25 cellular contexts compared by ENCODE assay signal in genomic region chr14:68160779-68161546, GRCh38.
DNase-seq lines count a peak whose midpoint lies in the region; ATAC-seq, FAIRE-seq and TF ChIP-seq lines count a peak whose summit lies in the region.
"Had no signal": no experiment of that assay in that cellular context is flagged by ENCODE, and none has a peak within 500 bp of the region (broad histone marks: within the 10 kb centered on the region; RNA-seq: fewer than 3 reads in every experiment).

No MANE protein-coding gene starts in this region.

- peaks cover 0 to 10% of the 10 kb centered on the region in 2 donors for H3K4me1 ChIP-seq in breast epithelium
- H3K4me1 ChIP-seq in mammary epithelial cell (ENCODE audit: insufficient read depth, low read length), result peaks cover 15% of the 10 kb centered on the region
- peaks cover 19% of the 10 kb centered on the region for H3K4me1 ChIP-seq in keratinocyte (ENCODE audit: control insufficient read depth, extremely low read depth, insufficient read depth, low read length)
- peaks cover 0 to 13% of the 10 kb centered on the region in 2 donors for H3K4me1 ChIP-seq in uterus

- TF ChIP-seq POLR2A in breast epithelium (IDR thresholded peaks at IDR 0.05) (no peak), uterus (IDR thresholded peaks at IDR 0.05) (no peak)

- H3K9me1 ChIP-seq in keratinocyte (ENCODE audit: control insufficient read depth, extremely low read depth, insufficient read depth, low read length), result no peaks in the 10 kb centered on the region

- H4K20me1 ChIP-seq in mammary epithelial cell (ENCODE audit: insufficient read depth, low read length) (no peaks in the 10 kb centered on the region), keratinocyte (ENCODE audit: control insufficient read depth, extremely low read depth, insufficient read depth, low read length) (no peaks in the 10 kb centered on the region)

- DNase-seq in breast epithelium (ENCODE audit: low spot score in 2 of 2) (no peak), mammary epithelial cell (no peak), dermis blood vessel endothelial cell (peak; percentile 62), keratinocyte (ENCODE audit: low read depth, low spot score) (no peak), uterus (no peak), SIG-M5 (lab: John Stamatoyannopoulos, UW) (no peak)
- DNase-seq: activated naive CD4-positive, alpha-beta T cell treated with anti-CD3 and anti-CD28 coated beads, Interleukin-2, amount 10 ng/mL, durations not matched to agents 7 days and 5 days; activated T-cell treated with anti-CD3 and anti-CD28 coated beads, Interleukin-2, amount 50 U/mL, for 48 hours; amygdala; COR-L47; dorsolateral prefrontal cortex; glutamatergic neuron; GOT3; IMR-90; NCI-H146; NCI-H226; NCI-H748 treated with DMSO at 0.1 percent for 48 hours; occipital lobe; Right ventricle myocardium superior; stimulated activated CD4-positive, alpha-beta T cell treated with anti-CD3 and anti-CD28 coated beads, Interleukin-4, amount 100 ng/mL, for 24 hours; SW 1271; upper lobe of right lung had no signal

- peak; percentile 58 for FAIRE-seq in keratinocyte (lab: Jason Lieb, UNC)
- FAIRE-seq: A204.1 had no signal

- no peak overlapping the region for H3K9ac ChIP-seq in mammary epithelial cell (ENCODE audit: insufficient read depth, low read length)
- H3K9ac ChIP-seq in keratinocyte (ENCODE audit: control insufficient read depth, extremely low read depth, insufficient read depth, low read length), result no peak overlapping the region

- in situ Hi-C loops in mammary epithelial cell (cut with MboI; ENCODE audit: low sequenced_read_pairs in 2 of 2), result no loop called here

- H3K79me2 ChIP-seq in mammary epithelial cell (ENCODE audit: insufficient read depth, low read length), result no peaks in the 10 kb centered on the region
- no peaks in the 10 kb centered on the region for H3K79me2 ChIP-seq in keratinocyte (ENCODE audit: control insufficient read depth, insufficient read depth, low read length)

- CTCF ChIA-PET in mammary epithelial cell (lab: Charles Lee; ENCODE audit: low non-redundant PET), result no interaction called here

- dilution Hi-C loops in mammary epithelial cell (cut with HindIII; ENCODE audit: low sequenced_read_pairs), result no loop called here
- dilution Hi-C loops in keratinocyte (cut with MboI; ENCODE audit: extremely low pct_ligation_motif_present, low sequenced_read_pairs), result no loop called here

- no TSS peak for BruUV-seq in mammary epithelial cell (replicated peaks; lab: Mats Ljungman, UMichigan)

- H3K9me3 ChIP-seq in breast epithelium (no peaks in the 10 kb centered on the region), mammary epithelial cell (replicated peaks; ENCODE audit: insufficient read depth, low read length) (no peaks in the 10 kb centered on the region), keratinocyte (ENCODE audit: control insufficient read depth, low read depth, low read length) (no peaks in the 10 kb centered on the region), uterus (no peaks in the 10 kb centered on the region)
- H3K9me3 ChIP-seq: upper lobe of right lung had no signal

- no peak for ATAC-seq in GM19023 (IDR thresholded peaks at IDR 0.05; ENCODE audit: unreplicated experiment)
- no peak for ATAC-seq in GM21737 (IDR thresholded peaks at IDR 0.05; ENCODE audit: unreplicated experiment)
- ATAC-seq: upper lobe of right lung had no signal

- no peaks in the 10 kb centered on the region for H3K27me3 ChIP-seq in breast epithelium
- H3K27me3 ChIP-seq in mammary epithelial cell (ENCODE audit: insufficient read depth, low read length), result no peaks in the 10 kb centered on the region
- H3K27me3 ChIP-seq in keratinocyte (ENCODE audit: control insufficient read depth, extremely low read depth, insufficient read depth, low read length), result no peaks in the 10 kb centered on the region
- H3K27me3 ChIP-seq in uterus, result no peaks in the 10 kb centered on the region
- H3K27me3 ChIP-seq: dorsolateral prefrontal cortex, upper lobe of right lung had no signal

- 31% methylated on average over 4 of the region's 4 CpGs for WGBS in mammary epithelial cell (ENCODE audit: low coverage, missing lambda C conversion rate)

- no peaks in the 10 kb centered on the region for H3K36me3 ChIP-seq in breast epithelium
- no peaks in the 10 kb centered on the region for H3K36me3 ChIP-seq in mammary epithelial cell (ENCODE audit: insufficient read depth, low read length)
- no peaks in the 10 kb centered on the region for H3K36me3 ChIP-seq in keratinocyte (ENCODE audit: control insufficient read depth in 2 of 2, extremely low read depth in 1 of 2, insufficient read depth in 2 of 2, low read length in 2 of 2)
- H3K36me3 ChIP-seq in uterus, result no peaks in the 10 kb centered on the region
- H3K36me3 ChIP-seq: upper lobe of right lung had no signal

- H3K4me3 ChIP-seq in breast epithelium (no peak overlapping the region), mammary epithelial cell (replicated peaks in 1 of 3; ENCODE audit: insufficient read depth in 1 of 3, low read depth in 2 of 3, low read length in 3 of 3) (no peak overlapping the region), keratinocyte (ENCODE audit: control insufficient read depth in 2 of 3, extremely low read depth in 1 of 3, insufficient read depth in 2 of 3, low read depth in 1 of 3, low read length in 3 of 3) (no peak overlapping the region), uterus (no peak overlapping the region)
- H3K4me3 ChIP-seq: dorsolateral prefrontal cortex, upper lobe of right lung had no signal

- no peak overlapping the region for H2AFZ ChIP-seq in mammary epithelial cell (ENCODE audit: low read depth, low read length)
- no peak overlapping the region for H2AFZ ChIP-seq in keratinocyte (ENCODE audit: control insufficient read depth, low read length)

- H3K4me2 ChIP-seq in mammary epithelial cell (ENCODE audit: insufficient read depth, low read depth, low read length) (no peak overlapping the region), keratinocyte (ENCODE audit: control insufficient read depth, extremely low read depth, insufficient read depth, low read depth, low read length) (no peak overlapping the region)

- TF ChIP-seq CTCF in breast epithelium (IDR thresholded peaks at IDR 0.05) (no peak), mammary epithelial cell (conservative IDR thresholded peaks at IDR 0.05 in 1 of 2, IDR thresholded peaks at IDR 0.05 in 1 of 2; ENCODE audit: extremely low read depth in 1 of 2, insufficient read depth in 1 of 2, low read depth in 1 of 2, low read length in 2 of 2) (no peak), keratinocyte (optimal IDR thresholded peaks at IDR 0.05 in 1 of 3, IDR thresholded peaks at IDR 0.05 in 1 of 3, conservative IDR thresholded peaks at IDR 0.05 in 1 of 3; ENCODE audit: extremely low read depth in 1 of 3, insufficient read depth in 2 of 3, low read length in 3 of 3) (no peak), uterus (IDR thresholded peaks at IDR 0.05) (no peak)

- intact Hi-C loops in breast epithelium (cut with DNase I; ENCODE audit: low total_unique reads), result loop anchor here (5.0 kb wide), 1 partner anchor 626 kb away; no protein-coding TSS in a partner anchor
- intact Hi-C loops in mammary epithelial cell (cut with micrococcal nuclease), result no loop called here
- intact Hi-C loops in uterus (cut with DNase I; ENCODE audit: low total_unique reads), result no loop called here

- H3K27ac ChIP-seq in breast epithelium (peak overlapping the region; percentile 72 to 78), mammary epithelial cell (ENCODE audit: insufficient read depth, low read depth, low read length) (no peak overlapping the region), keratinocyte (ENCODE audit: control insufficient read depth, insufficient read depth, low read length) (no peak overlapping the region), uterus (peak overlapping the region; percentile 42 to 86)
- H3K27ac ChIP-seq: dorsolateral prefrontal cortex, upper lobe of right lung had no signal

Comparison
In these comparisons a context has a peak if more than half of its experiments do, and no peak if none do; other contexts are left out.
1. H3K27ac ChIP-seq: peak in breast epithelium (2 of 2) and uterus (2 of 2); none in mammary epithelial cell (single experiment) and keratinocyte (single experiment).